28 cellular contexts compared by ENCODE assay signal in genomic region chr1:228911225-228911624, GRCh38.
A peak's percentile ranks its signal among the peaks of the same experiment; 100 is the strongest.
DNase-seq lines count a peak whose midpoint lies in the region; TF ChIP-seq lines count a peak whose summit lies in the region.
"Had no signal": no experiment of that assay in that cellular context is flagged by ENCODE, and none has a peak within 500 bp of the region (broad histone marks: within the 10 kb centered on the region; RNA-seq: fewer than 3 reads in every experiment).

No MANE protein-coding gene starts in this region.

- H3K4me3 Mint-ChIP-seq in dendritic cell treated with granulocyte-macrophage colony-stimulating factor and Interleukin-4, amounts not matched to agents 40 ng/mL and 50 ng/mL, for 4 days: no peak overlapping the region
- peak overlapping the region in 2 of 3 experiments; percentile 28 to 37 for H3K4me3 Mint-ChIP-seq in nephron
- no peak overlapping the region for H3K4me3 Mint-ChIP-seq in activated T-helper 2 cell treated with anti-CD3 and anti-CD28 coated beads, Interferon-gamma antibody, Interleukin-2, Interleukin-4, amounts not matched to agents 10 μg/mL and 5 μg/mL and 100 μg/mL, durations not matched to agents 14 hours and 24 hours and 36 hours (ENCODE audit: low read depth)
- H3K4me3 Mint-ChIP-seq: activated CD4-positive, alpha-beta memory T cell treated with anti-CD3 and anti-CD28 coated beads, Interleukin-2, amount 10 ng/mL, durations not matched to agents 7 days and 5 days; activated naive CD8-positive, alpha-beta T cell; stimulated activated naive B cell treated with anti-CD40 and anti-IgM and Interleukin-4, amounts not matched to agents 10 μg/mL and 1 μg/mL and 100 μg/mL, for 72 hours had no signal

- peak overlapping the region; percentile 39 for H3K27ac ChIP-seq in substantia nigra (ENCODE audit: low read depth, low read length, poor library complexity, severe bottlenecking)
- H3K27ac ChIP-seq: ascending aorta, C4-2B, gastroesophageal sphincter, SK-N-MC, suprapubic skin, uterus had no signal

- DNase-seq in NCI-H82 (lab: John Stamatoyannopoulos, UW) (peak; percentile 94), substantia nigra (lab: John Stamatoyannopoulos, UW) (no peak), KBM-7 (no peak), AG20443 (ENCODE audit: low spot score) (no peak), HPDE6-E6E7 (ENCODE audit: extremely low spot score) (no peak)
- DNase-seq in activated T-helper 2 cell treated with anti-CD3 and anti-CD28 coated beads, Interferon-gamma antibody, Interleukin-2, Interleukin-4, amounts not matched to agents 10 μg/mL and 5 μg/mL and 100 μg/mL, durations not matched to agents 14 hours and 24 hours and 36 hours (ENCODE audit: low spot score): no peak
- DNase-seq: activated CD4-positive, alpha-beta memory T cell treated with anti-CD3 and anti-CD28 coated beads, Interleukin-2, amount 10 ng/mL, durations not matched to agents 7 days and 5 days; activated CD4-positive, alpha-beta T cell treated with anti-CD3 and anti-CD28 coated beads for 1 hour; activated effector memory CD4-positive, alpha-beta T cell treated with Interleukin-2 at 50 U/mL for 16 hours; caudate nucleus; kidney; mucosa of descending colon; NCI-H1092 treated with DMSO at 0.1 percent for 48 hours; NCI-H1930; NCI-H226; NCI-H774; OCI-M1; stimulated activated CD4-positive, alpha-beta T cell treated with anti-CD3 and anti-CD28 coated beads, Interleukin-15, amount 100 ng/mL, for 24 hours; stimulated activated naive B cell treated with anti-CD40 and anti-IgM and Interleukin-4, amounts not matched to agents 10 μg/mL and 1 μg/mL and 100 μg/mL, for 72 hours; uterus had no signal

- H3K36me3 Mint-ChIP-seq in dendritic cell treated with granulocyte-macrophage colony-stimulating factor and Interleukin-4, amounts not matched to agents 40 ng/mL and 50 ng/mL, for 4 days (ENCODE audit: low read depth): no peaks in the 10 kb centered on the region
- H3K36me3 Mint-ChIP-seq in nephron (ENCODE audit: low read depth): no peaks in the 10 kb centered on the region
- no peaks in the 10 kb centered on the region for H3K36me3 Mint-ChIP-seq in activated T-helper 2 cell treated with anti-CD3 and anti-CD28 coated beads, Interferon-gamma antibody, Interleukin-2, Interleukin-4, amounts not matched to agents 10 μg/mL and 5 μg/mL and 100 μg/mL, durations not matched to agents 14 hours and 24 hours and 36 hours (ENCODE audit: low read depth)
- H3K36me3 Mint-ChIP-seq: activated naive CD8-positive, alpha-beta T cell; stimulated activated naive B cell treated with anti-CD40 and anti-IgM and Interleukin-4, amounts not matched to agents 10 μg/mL and 1 μg/mL and 100 μg/mL, for 72 hours had no signal

- H3K27ac Mint-ChIP-seq in dendritic cell treated with granulocyte-macrophage colony-stimulating factor and Interleukin-4, amounts not matched to agents 40 ng/mL and 50 ng/mL, for 4 days: peak overlapping the region; percentile 50
- peak overlapping the region; percentile 78 to 94 (median 89) for H3K27ac Mint-ChIP-seq in nephron
- H3K27ac Mint-ChIP-seq in activated T-helper 2 cell treated with anti-CD3 and anti-CD28 coated beads, Interferon-gamma antibody, Interleukin-2, Interleukin-4, amounts not matched to agents 10 μg/mL and 5 μg/mL and 100 μg/mL, durations not matched to agents 14 hours and 24 hours and 36 hours: no peak overlapping the region
- H3K27ac Mint-ChIP-seq: activated CD4-positive, alpha-beta memory T cell treated with anti-CD3 and anti-CD28 coated beads, Interleukin-2, amount 10 ng/mL, durations not matched to agents 7 days and 5 days; activated naive CD8-positive, alpha-beta T cell; stimulated activated naive B cell treated with anti-CD40 and anti-IgM and Interleukin-4, amounts not matched to agents 10 μg/mL and 1 μg/mL and 100 μg/mL, for 72 hours had no signal

- H3K4me1 Mint-ChIP-seq in dendritic cell treated with granulocyte-macrophage colony-stimulating factor and Interleukin-4, amounts not matched to agents 40 ng/mL and 50 ng/mL, for 4 days (ENCODE audit: low read depth): no peaks in the 10 kb centered on the region
- peaks cover 34% of the 10 kb centered on the region for H3K4me1 Mint-ChIP-seq in nephron
- H3K4me1 Mint-ChIP-seq in activated T-helper 2 cell treated with anti-CD3 and anti-CD28 coated beads, Interferon-gamma antibody, Interleukin-2, Interleukin-4, amounts not matched to agents 10 μg/mL and 5 μg/mL and 100 μg/mL, durations not matched to agents 14 hours and 24 hours and 36 hours (ENCODE audit: low read depth): no peaks in the 10 kb centered on the region
- H3K4me1 Mint-ChIP-seq: activated CD4-positive, alpha-beta memory T cell treated with anti-CD3 and anti-CD28 coated beads, Interleukin-2, amount 10 ng/mL, durations not matched to agents 7 days and 5 days; stimulated activated naive B cell treated with anti-CD40 and anti-IgM and Interleukin-4, amounts not matched to agents 10 μg/mL and 1 μg/mL and 100 μg/mL, for 72 hours had no signal

- no peak for TF ChIP-seq CTCF in nephron (IDR thresholded peaks at IDR 0.05; ENCODE audit: unreplicated experiment in 3 of 3)

- in situ Hi-C loops in KBM-7 (cut with MboI; ENCODE audit: low pct_unique_long_range_greater_than_20kb, low sequenced_read_pairs): no loop called here

- peaks cover 7% of the 10 kb centered on the region for H3K9me3 Mint-ChIP-seq in dendritic cell treated with granulocyte-macrophage colony-stimulating factor and Interleukin-4, amounts not matched to agents 40 ng/mL and 50 ng/mL, for 4 days
- peaks cover 8% of the 10 kb centered on the region for H3K9me3 Mint-ChIP-seq in nephron
- H3K9me3 Mint-ChIP-seq in activated T-helper 2 cell treated with anti-CD3 and anti-CD28 coated beads, Interferon-gamma antibody, Interleukin-2, Interleukin-4, amounts not matched to agents 10 μg/mL and 5 μg/mL and 100 μg/mL, durations not matched to agents 14 hours and 24 hours and 36 hours: no peaks in the 10 kb centered on the region
- H3K9me3 Mint-ChIP-seq: activated CD4-positive, alpha-beta memory T cell treated with anti-CD3 and anti-CD28 coated beads, Interleukin-2, amount 10 ng/mL, durations not matched to agents 7 days and 5 days had no signal

- intact Hi-C loops in dendritic cell treated with granulocyte-macrophage colony-stimulating factor and Interleukin-4, amounts not matched to agents 40 ng/mL and 50 ng/mL, for 4 days (cut with micrococcal nuclease): no loop called here
- intact Hi-C loops in activated T-helper 2 cell treated with anti-CD3 and anti-CD28 coated beads, Interferon-gamma antibody, Interleukin-2, Interleukin-4, amounts not matched to agents 10 μg/mL and 5 μg/mL and 100 μg/mL, durations not matched to agents 14 hours and 24 hours and 36 hours (cut with micrococcal nuclease): no loop called here

- no peaks in the 10 kb centered on the region for H3K27me3 Mint-ChIP-seq in dendritic cell treated with granulocyte-macrophage colony-stimulating factor and Interleukin-4, amounts not matched to agents 40 ng/mL and 50 ng/mL, for 4 days
- H3K27me3 Mint-ChIP-seq in nephron (ENCODE audit: low read depth): no peaks in the 10 kb centered on the region
- peaks cover 10% of the 10 kb centered on the region for H3K27me3 Mint-ChIP-seq in activated T-helper 2 cell treated with anti-CD3 and anti-CD28 coated beads, Interferon-gamma antibody, Interleukin-2, Interleukin-4, amounts not matched to agents 10 μg/mL and 5 μg/mL and 100 μg/mL, durations not matched to agents 14 hours and 24 hours and 36 hours (ENCODE audit: low read depth)
- H3K27me3 Mint-ChIP-seq: activated CD4-positive, alpha-beta memory T cell treated with anti-CD3 and anti-CD28 coated beads, Interleukin-2, amount 10 ng/mL, durations not matched to agents 7 days and 5 days; activated naive CD8-positive, alpha-beta T cell had no signal

Comparison
In these comparisons a context has a peak if more than half of its experiments do, and no peak if none do; other contexts are left out.
1. H3K4me3 Mint-ChIP-seq: peak in nephron (2 of 3); none in dendritic cell treated with granulocyte-macrophage colony-stimulating factor and Interleukin-4, amounts not matched to agents 40 ng/mL and 50 ng/mL, for 4 days (single experiment) and activated T-helper 2 cell treated with anti-CD3 and anti-CD28 coated beads, Interferon-gamma antibody, Interleukin-2, Interleukin-4, amounts not matched to agents 10 μg/mL and 5 μg/mL and 100 μg/mL, durations not matched to agents 14 hours and 24 hours and 36 hours (single experiment).